In genomic region chr13:26186141-26186870, GRCh38 we compare ENCODE assay signal across 8 cellular contexts. TPM values are rescaled to one million over a fixed set of nuclear protein-coding genes. Genes with fewer than 3 reads are reported as not detected.
A peak's percentile ranks its signal among the peaks of the same experiment; 100 is the strongest.
DNase-seq lines count a peak whose midpoint lies in the region; ATAC-seq, FAIRE-seq and TF ChIP-seq lines count a peak whose summit lies in the region.

No MANE protein-coding gene starts in this region.

- H2AFZ ChIP-seq in ACC112 (ENCODE audit: low read length, unreplicated experiment), result peak overlapping the region; percentile 89

- H3K27ac ChIP-seq in ACC112 (ENCODE audit: low read depth, low read length) (peak overlapping the region; percentile 53), kidney (ENCODE audit: low read depth in 2 of 2, low read length in 2 of 2) (peak overlapping the region; percentile 55 to 88)

- H3K36me3 ChIP-seq in ACC112 (ENCODE audit: insufficient read depth, low read length), result no peaks in the 10 kb centered on the region
- no peaks in the 10 kb centered on the region for H3K36me3 ChIP-seq in kidney (ENCODE audit: control insufficient read depth in 1 of 2, insufficient read depth in 2 of 2, low read length in 2 of 2)

- no peaks in the 10 kb centered on the region for H3K79me2 ChIP-seq in ACC112 (ENCODE audit: control insufficient read depth, insufficient read depth, low read length, unreplicated experiment)

- H3K4me1 ChIP-seq in ACC112 (ENCODE audit: control insufficient read depth, insufficient read depth, low read length, unreplicated experiment) (peaks cover 3% of the 10 kb centered on the region), kidney (ENCODE audit: control insufficient read depth in 1 of 2, insufficient read depth in 1 of 2, low read depth in 1 of 2, low read length in 2 of 2) (peaks cover 4 to 9% of the 10 kb centered on the region in 2 donors)

- no peak for FAIRE-seq in kidney (lab: Jason Lieb, UNC)

- H3K9ac ChIP-seq in kidney (ENCODE audit: low read length in 2 of 2), result peak overlapping the region; percentile 60 to 96

- DNase-seq in NCI-H2227 (lab: John Stamatoyannopoulos, UW; ENCODE audit: unreplicated experiment), result peak; percentile 95
- DNase-seq in activated CD4-positive, alpha-beta T cell treated with anti-CD3 and anti-CD28 coated beads for 1 hour, result peak; percentile 86
- peak; percentile 85 for DNase-seq in cerebellum (ENCODE audit: low spot score)
- DNase-seq in kidney, result peak; percentile 95
- peak; percentile 81 to 86 for DNase-seq in stimulated activated CD4-positive, alpha-beta T cell treated with anti-CD3 and anti-CD28 coated beads, Interleukin-15, amount 100 ng/mL, for 1 hour (ENCODE audit: low read depth in 1 of 2, low spot score in 1 of 2)

- no peaks in the 10 kb centered on the region for H3K9me3 ChIP-seq in kidney (ENCODE audit: control insufficient read depth in 1 of 2, low read length in 2 of 2)

- intact Hi-C loops in kidney (cut with DNase I), result loop anchor here (10.0 kb wide), 1 partner anchor 308 kb away; no protein-coding TSS in a partner anchor

- no peaks in the 10 kb centered on the region for H3K27me3 ChIP-seq in ACC112 (ENCODE audit: insufficient read depth, low read length)

- TF ChIP-seq CTCF in kidney (IDR thresholded peaks at IDR 0.05; ENCODE audit: borderline replicate concordance, extremely low read depth, insufficient read depth), result peak; percentile 48

- ATAC-seq in GM18861 (IDR thresholded peaks at IDR 0.05; ENCODE audit: unreplicated experiment) (peak; percentile 74), HG03097 (IDR thresholded peaks at IDR 0.05; ENCODE audit: low FRiP score, unreplicated experiment) (peak; percentile 83)

- H3K4me3 ChIP-seq in ACC112 (ENCODE audit: low read depth, low read length) (peak overlapping the region; percentile 92), kidney (ENCODE audit: low read length in 2 of 2) (peak overlapping the region; percentile 84 to 89)

RNA-seq across cellular contexts. Expression of gene RNF6, which starts 35.8 kb away (rescaled TPM):
- total RNA-seq in cerebellum (18.2 TPM), kidney (29.0 TPM)
- polyA plus RNA-seq in kidney (ENCODE audit: insufficient read depth, low read depth, low replicate concordance), result 11.4 TPM

Comparison
In these comparisons a context has a peak if more than half of its experiments do, and no peak if none do; other contexts are left out.
1. Peak in every context shown above with its lines: DNase-seq, ATAC-seq, H3K4me3 ChIP-seq and H3K27ac ChIP-seq.